ENCODE assay signal across 23 cellular contexts in genomic region chr6:121619013-121619412, GRCh38.
DNase-seq lines count a peak whose midpoint lies in the region; ATAC-seq and TF ChIP-seq lines count a peak whose summit lies in the region.
"Had no signal": no experiment of that assay in that cellular context is flagged by ENCODE, and none has a peak within 500 bp of the region (broad histone marks: within the 10 kb centered on the region; RNA-seq: fewer than 3 reads in every experiment).

No MANE protein-coding gene starts in this region.

- peaks cover 3% of the 10 kb centered on the region for H3K27me3 Mint-ChIP-seq in GM23338 (ENCODE audit: insufficient read depth, low read depth, poor library complexity)
- H3K27me3 Mint-ChIP-seq: CD4-positive, CD25-positive, alpha-beta regulatory T cell had no signal

- no peaks in the 10 kb centered on the region for H3K27me3 ChIP-seq in GM23338 (ENCODE audit: insufficient read depth)
- H3K27me3 ChIP-seq in NT2/D1 (ENCODE audit: insufficient read depth, insufficient read length), result no peaks in the 10 kb centered on the region
- H3K27me3 ChIP-seq in mesendoderm (ENCODE audit: insufficient read depth, low read length, poor library complexity), result no peaks in the 10 kb centered on the region
- H3K27me3 ChIP-seq in PC-9 (ENCODE audit: insufficient read depth, low read depth), result no peaks in the 10 kb centered on the region
- H3K27me3 ChIP-seq: BLaER1, MG63 had no signal

- H2BK15ac ChIP-seq in mesendoderm (replicated peaks; ENCODE audit: low read depth), result no peak overlapping the region

- no peak overlapping the region for H3K23ac ChIP-seq in mesendoderm (ENCODE audit: low read length)

- peaks cover 24% of the 10 kb centered on the region for H3K36me3 Mint-ChIP-seq in GM23338 (ENCODE audit: low read depth)
- H3K36me3 Mint-ChIP-seq: CD4-positive, CD25-positive, alpha-beta regulatory T cell had no signal

- BruUV-seq in PC-9 (replicated peaks; lab: Mats Ljungman, UMichigan), result no TSS peak

- peak overlapping the region; percentile 38 for H3K4me3 ChIP-seq in GM23338
- no peak overlapping the region for H3K4me3 ChIP-seq in NT2/D1 (ENCODE audit: insufficient read length, low read depth)
- no peak overlapping the region for H3K4me3 ChIP-seq in mesendoderm (ENCODE audit: low read length)
- no peak overlapping the region for H3K4me3 ChIP-seq in PC-9
- H3K4me3 ChIP-seq: BLaER1, GM23248, K562, MG63 had no signal

- peak overlapping the region; percentile 9 for H3K4me3 Mint-ChIP-seq in GM23338
- H3K4me3 Mint-ChIP-seq: CD4-positive, CD25-positive, alpha-beta regulatory T cell had no signal

- TF ChIP-seq CTCF in GM23338 (conservative IDR thresholded peaks at IDR 0.05; ENCODE audit: low read depth in 2 of 2) (no peak), PC-9 (conservative IDR thresholded peaks at IDR 0.05) (no peak)

- H3F3A ChIP-seq in GM23338 (replicated peaks; ENCODE audit: low read depth) (no peaks in the 10 kb centered on the region), PC-9 (ENCODE audit: insufficient read depth, low read depth) (no peaks in the 10 kb centered on the region)

- H3K27ac ChIP-seq in GM23338 (ENCODE audit: low read depth) (peak overlapping the region; percentile 99), mesendoderm (ENCODE audit: low read depth, low read length) (no peak overlapping the region), PC-9 (no peak overlapping the region)
- H3K27ac ChIP-seq: BLaER1, GM23248, HL-60 had no signal

- H3K9me2 ChIP-seq in GM23338 (ENCODE audit: insufficient read depth), result no peaks in the 10 kb centered on the region
- no peaks in the 10 kb centered on the region for H3K9me2 ChIP-seq in PC-9 (ENCODE audit: insufficient read depth)

- intact Hi-C loops in PC-9 (cut with micrococcal nuclease; ENCODE audit: unreplicated experiment), result no loop called here

- peaks cover 19% of the 10 kb centered on the region for H3K9me3 Mint-ChIP-seq in GM23338

- H3K56ac ChIP-seq in mesendoderm (ENCODE audit: low read length), result no peak overlapping the region

- H2AK5ac ChIP-seq in mesendoderm (ENCODE audit: low read length), result no peak overlapping the region

- POLR2A ChIA-PET in PC-9 (lab: Charles Lee; ENCODE audit: unreplicated experiment), result no interaction called here

- H4K20me1 ChIP-seq in GM23338 (replicated peaks; ENCODE audit: insufficient read depth), result no peaks in the 10 kb centered on the region
- H4K20me1 ChIP-seq in PC-9 (ENCODE audit: insufficient read depth), result no peaks in the 10 kb centered on the region
- H4K20me1 ChIP-seq: BLaER1 had no signal

- H3K79me2 ChIP-seq in GM23338 (replicated peaks; ENCODE audit: insufficient read depth), result 0 out of 2 replicates have a peak, but pooled peaks cover 3% of the 10 kb centered on the region
- H3K79me2 ChIP-seq in mesendoderm (ENCODE audit: control insufficient read depth, insufficient read depth, low read length), result no peaks in the 10 kb centered on the region
- no peaks in the 10 kb centered on the region for H3K79me2 ChIP-seq in PC-9 (ENCODE audit: low read depth)

- H3K4me1 ChIP-seq in GM23338 (ENCODE audit: insufficient read depth) (peaks cover 27% of the 10 kb centered on the region), NT2/D1 (ENCODE audit: insufficient read depth, insufficient read length) (no peaks in the 10 kb centered on the region), mesendoderm (ENCODE audit: control insufficient read depth, low read depth, low read length) (peaks cover 3% of the 10 kb centered on the region), PC-9 (replicated peaks; ENCODE audit: insufficient read depth) (no peaks in the 10 kb centered on the region)
- H3K4me1 ChIP-seq: BLaER1 had no signal

- H3K9me3 ChIP-seq in NT2/D1 (ENCODE audit: insufficient read depth, low read length) (peaks cover 6% of the 10 kb centered on the region; the same call in 1 of the 2 replicates), PC-9 (ENCODE audit: insufficient read depth, low read depth) (no peaks in the 10 kb centered on the region)
- H3K9me3 ChIP-seq: BLaER1, MG63 had no signal

- H4K8ac ChIP-seq in mesendoderm (ENCODE audit: low read depth, low read length), result peak overlapping the region; percentile 89

- H2BK120ac ChIP-seq in mesendoderm (ENCODE audit: low read depth, low read length), result peak overlapping the region; percentile 24

- WGBS in mesendoderm (ENCODE audit: extremely low coverage, insufficient coverage, low lambda C conversion rate), result no CpG with 5 or more reads among the region's 2 CpGs

- H3K18ac ChIP-seq in mesendoderm (ENCODE audit: low read length), result no peak overlapping the region

- H3K4me2 ChIP-seq in GM23338 (peak overlapping the region; percentile 38), mesendoderm (ENCODE audit: low read length) (no peak overlapping the region), PC-9 (no peak overlapping the region)
- H3K4me2 ChIP-seq: BLaER1 had no signal

- H3K4me1 Mint-ChIP-seq in GM23338, result peaks cover 46% of the 10 kb centered on the region
- H3K4me1 Mint-ChIP-seq: CD4-positive, CD25-positive, alpha-beta regulatory T cell had no signal

- H2BK5ac ChIP-seq in mesendoderm (ENCODE audit: low read length), result no peak overlapping the region

- no peak overlapping the region for H3K4ac ChIP-seq in mesendoderm (ENCODE audit: low read depth, low read length)

- CTCF ChIA-PET in PC-9 (lab: Charles Lee), result no interaction called here

- ATAC-seq in GM23338 (peak; percentile 84), GM21367 (IDR thresholded peaks at IDR 0.05; ENCODE audit: unreplicated experiment) (no peak)
- ATAC-seq: HCT116, K562, Panc1 had no signal

- DNase-seq in GM23338 (ENCODE audit: low spot score) (peak; percentile 93), NT2/D1 (ENCODE audit: low read depth, low spot score) (peak; percentile 77), iPS DF 4.7 (ENCODE audit: extremely low read depth, low spot score) (peak; percentile 92), mesendoderm (peak; percentile 62), amniotic stem cell (lab: John Stamatoyannopoulos, UW) (no peak), PC-9 (no peak)
- DNase-seq: CD4-positive, CD25-positive, alpha-beta regulatory T cell; DMS153; GM23248; MG63; NCI-H1105 treated with DMSO at 0.1 percent for 48 hours; NCI-H146; NCI-H2029 treated with DMSO at 0.1 percent for 48 hours; NCI-H446 treated with DMSO at 0.1 percent for 48 hours; NCI-H526; NCI-H82; SHP77 treated with DMSO at 0.1 percent for 48 hours had no signal

- H4K5ac ChIP-seq in mesendoderm (ENCODE audit: low read length), result no peak overlapping the region

- H2AFZ ChIP-seq in GM23338 (no peak overlapping the region), PC-9 (no peak overlapping the region; the same call in 1 of the 2 replicates)
- H2AFZ ChIP-seq: GM23248 had no signal

- H3K79me1 ChIP-seq in mesendoderm (ENCODE audit: low read length), result no peaks in the 10 kb centered on the region

- H3K9ac ChIP-seq in NT2/D1 (ENCODE audit: insufficient read length, low read depth), result no peak overlapping the region
- H3K9ac ChIP-seq in mesendoderm (ENCODE audit: low read length), result no peak overlapping the region
- H3K9ac ChIP-seq: BLaER1, GM23248 had no signal

- H3K27ac Mint-ChIP-seq in GM23338, result peak overlapping the region; percentile 53
- H3K27ac Mint-ChIP-seq: CD4-positive, CD25-positive, alpha-beta regulatory T cell had no signal

- no peaks in the 10 kb centered on the region for H3K36me3 ChIP-seq in GM23338 (ENCODE audit: insufficient read depth)
- H3K36me3 ChIP-seq in NT2/D1 (ENCODE audit: insufficient read depth, insufficient read length, low read length), result no peaks in the 10 kb centered on the region
- no peaks in the 10 kb centered on the region for H3K36me3 ChIP-seq in mesendoderm (ENCODE audit: control insufficient read depth, insufficient read depth, low read length)
- no peaks in the 10 kb centered on the region for H3K36me3 ChIP-seq in PC-9 (ENCODE audit: low read depth)
- H3K36me3 ChIP-seq: BLaER1, MG63 had no signal

TF ChIP-seq in GM23338, 12 proteins besides CTCF, POLR2A, EP300 and RAD21 (continues in another document):
- no peak; the same call in 1 of the 2 replicates for TF ChIP-seq CREB1 (CRISPR knock-in tag; IDR thresholded peaks at IDR 0.05; ENCODE audit: low read depth)
- TF ChIP-seq JUNB (IDR thresholded peaks at IDR 0.05; ENCODE audit: unreplicated experiment), result no peak

Comparison
In these comparisons a context has a peak if more than half of its experiments do, and no peak if none do; other contexts are left out.
1. DNase-seq: peak in GM23338 (single experiment), NT2/D1 (single experiment), iPS DF 4.7 (single experiment) and mesendoderm (single experiment); none in amniotic stem cell (single experiment) and PC-9 (0 of 2).